In the genomic region with DNA sequence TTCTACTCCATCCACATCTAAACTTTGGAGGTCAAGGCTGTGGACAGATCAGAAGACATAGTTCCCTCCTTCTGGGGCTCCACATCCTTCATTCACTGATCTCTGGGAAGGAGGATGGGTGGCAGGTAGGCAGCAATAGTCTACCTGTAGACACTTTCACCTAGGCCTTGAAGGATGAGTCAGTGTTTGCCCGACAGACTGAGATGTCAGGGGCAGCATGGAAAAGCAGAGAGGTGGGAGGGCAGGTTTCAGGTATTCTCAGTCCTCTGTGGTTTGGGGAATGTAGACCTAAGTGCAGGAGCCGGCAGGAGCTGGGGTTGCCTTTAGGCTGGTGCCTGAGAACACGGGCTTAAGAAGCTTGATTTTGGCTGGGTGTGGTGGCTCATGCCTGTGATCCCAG, we compare ENCODE assay signal across 3 cellular contexts.
TF ChIP-seq lines count a peak whose summit lies in the region.

No MANE protein-coding gene starts in this region.

TF ChIP-seq in SK-N-SH, 30 proteins besides CTCF, POLR2A, EP300 and RAD21:
- TF ChIP-seq RXRA (IDR thresholded peaks at IDR 0.05; ENCODE audit: borderline replicate concordance, low read depth) = no peak
- no peak for TF ChIP-seq NRF1 (IDR thresholded peaks at IDR 0.05; ENCODE audit: low read depth, low read length)
- TF ChIP-seq RFX5 (IDR thresholded peaks at IDR 0.05; ENCODE audit: low read length) = no peak
- no peak for TF ChIP-seq GABPA (IDR thresholded peaks at IDR 0.05; ENCODE audit: low read depth)
- TF ChIP-seq CHD2 (IDR thresholded peaks at IDR 0.05; ENCODE audit: low read length, partially characterized antibody) = no peak
- TF ChIP-seq GATA2 (CRISPR knock-in tag; IDR thresholded peaks at IDR 0.05) = no peak
- TF ChIP-seq SIN3A (IDR thresholded peaks at IDR 0.05; ENCODE audit: borderline replicate concordance, low read depth, low read length) = no peak
- TF ChIP-seq MEF2A (IDR thresholded peaks at IDR 0.05; ENCODE audit: borderline replicate concordance, low read depth) = no peak

TF ChIP-seq in SK-N-SH treated with all-trans-retinoic acid at 6 μM for 48 hours, 23 proteins besides CTCF, POLR2A, EP300 and RAD21:
- TF ChIP-seq BACH2 (CRISPR knock-in tag; IDR thresholded peaks at IDR 0.05; ENCODE audit: borderline replicate concordance) (no peak), ZNF70 (CRISPR knock-in tag; IDR thresholded peaks at IDR 0.05) (no peak), ARNTL (CRISPR knock-in tag; IDR thresholded peaks at IDR 0.05; ENCODE audit: borderline replicate concordance, low read depth) (no peak)
- TF ChIP-seq, protein P1, sequence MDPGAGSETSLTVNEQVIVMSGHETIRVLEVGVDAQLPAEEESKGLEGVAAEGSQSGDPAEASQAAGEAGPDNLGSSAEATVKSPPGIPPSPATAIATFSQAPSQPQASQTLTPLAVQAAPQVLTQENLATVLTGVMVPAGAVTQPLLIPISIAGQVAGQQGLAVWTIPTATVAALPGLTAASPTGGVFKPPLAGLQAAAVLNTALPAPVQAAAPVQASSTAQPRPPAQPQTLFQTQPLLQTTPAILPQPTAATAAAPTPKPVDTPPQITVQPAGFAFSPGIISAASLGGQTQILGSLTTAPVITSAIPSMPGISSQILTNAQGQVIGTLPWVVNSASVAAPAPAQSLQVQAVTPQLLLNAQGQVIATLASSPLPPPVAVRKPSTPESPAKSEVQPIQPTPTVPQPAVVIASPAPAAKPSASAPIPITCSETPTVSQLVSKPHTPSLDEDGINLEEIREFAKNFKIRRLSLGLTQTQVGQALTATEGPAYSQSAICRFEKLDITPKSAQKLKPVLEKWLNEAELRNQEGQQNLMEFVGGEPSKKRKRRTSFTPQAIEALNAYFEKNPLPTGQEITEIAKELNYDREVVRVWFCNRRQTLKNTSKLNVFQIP (CRISPR knock-in tag; IDR thresholded peaks at IDR 0.05; ENCODE audit: borderline replicate concordance, low read depth) = no peak
- TF ChIP-seq, protein P2, sequence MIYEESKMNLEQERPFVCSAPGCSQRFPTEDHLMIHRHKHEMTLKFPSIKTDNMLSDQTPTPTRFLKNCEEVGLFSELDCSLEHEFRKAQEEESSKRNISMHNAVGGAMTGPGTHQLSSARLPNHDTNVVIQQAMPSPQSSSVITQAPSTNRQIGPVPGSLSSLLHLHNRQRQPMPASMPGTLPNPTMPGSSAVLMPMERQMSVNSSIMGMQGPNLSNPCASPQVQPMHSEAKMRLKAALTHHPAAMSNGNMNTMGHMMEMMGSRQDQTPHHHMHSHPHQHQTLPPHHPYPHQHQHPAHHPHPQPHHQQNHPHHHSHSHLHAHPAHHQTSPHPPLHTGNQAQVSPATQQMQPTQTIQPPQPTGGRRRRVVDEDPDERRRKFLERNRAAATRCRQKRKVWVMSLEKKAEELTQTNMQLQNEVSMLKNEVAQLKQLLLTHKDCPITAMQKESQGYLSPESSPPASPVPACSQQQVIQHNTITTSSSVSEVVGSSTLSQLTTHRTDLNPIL (CRISPR knock-in tag; IDR thresholded peaks at IDR 0.05; ENCODE audit: low read depth) = no peak

TF ChIP-seq in H1, 55 proteins besides CTCF, POLR2A, EP300 and RAD21:
- TF ChIP-seq FOSL1 (IDR thresholded peaks at IDR 0.05; ENCODE audit: insufficient read depth, low read depth, low read length) (no peak), MAFK (IDR thresholded peaks at IDR 0.05; ENCODE audit: low read depth, low read length) (no peak), SAP30 (IDR thresholded peaks at IDR 0.05; ENCODE audit: insufficient read depth, insufficient replicate concordance, low read length) (no peak), HDAC6 (IDR thresholded peaks at IDR 0.05; ENCODE audit: low read depth, low read length) (no peak), ZNF274 (IDR thresholded peaks at IDR 0.05; ENCODE audit: borderline replicate concordance, extremely low read depth, low read length) (no peak), RFX5 (IDR thresholded peaks at IDR 0.05; ENCODE audit: borderline replicate concordance, low read depth, low read length) (no peak), CEBPB (IDR thresholded peaks at IDR 0.05; ENCODE audit: low read depth, low read length) (no peak), CREB1 (IDR thresholded peaks at IDR 0.05) (no peak), CTBP2 (IDR thresholded peaks at IDR 0.05; ENCODE audit: borderline replicate concordance, insufficient read depth, insufficient read length, low read length) (no peak), POLR2AphosphoS5 (IDR thresholded peaks at IDR 0.05; ENCODE audit: low read depth, low read length) (no peak)
- TF ChIP-seq, protein P3, sequence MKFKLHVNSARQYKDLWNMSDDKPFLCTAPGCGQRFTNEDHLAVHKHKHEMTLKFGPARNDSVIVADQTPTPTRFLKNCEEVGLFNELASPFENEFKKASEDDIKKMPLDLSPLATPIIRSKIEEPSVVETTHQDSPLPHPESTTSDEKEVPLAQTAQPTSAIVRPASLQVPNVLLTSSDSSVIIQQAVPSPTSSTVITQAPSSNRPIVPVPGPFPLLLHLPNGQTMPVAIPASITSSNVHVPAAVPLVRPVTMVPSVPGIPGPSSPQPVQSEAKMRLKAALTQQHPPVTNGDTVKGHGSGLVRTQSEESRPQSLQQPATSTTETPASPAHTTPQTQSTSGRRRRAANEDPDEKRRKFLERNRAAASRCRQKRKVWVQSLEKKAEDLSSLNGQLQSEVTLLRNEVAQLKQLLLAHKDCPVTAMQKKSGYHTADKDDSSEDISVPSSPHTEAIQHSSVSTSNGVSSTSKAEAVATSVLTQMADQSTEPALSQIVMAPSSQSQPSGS (IDR thresholded peaks at IDR 0.05; ENCODE audit: low read length) = no peak
